26 cellular contexts compared by ENCODE assay signal in genomic region chr7:37089972-37090371, GRCh38.
DNase-seq lines count a peak whose midpoint lies in the region; ATAC-seq and TF ChIP-seq lines count a peak whose summit lies in the region.
"Had no signal": no experiment of that assay in that cellular context is flagged by ENCODE, and none has a peak within 500 bp of the region (broad histone marks: within the 10 kb centered on the region; RNA-seq: fewer than 3 reads in every experiment).

No MANE protein-coding gene starts in this region.

- TF ChIP-seq EP300 in suprapubic skin (IDR thresholded peaks at IDR 0.05) = no peak

- intact Hi-C loops in left ventricle myocardium superior (cut with micrococcal nuclease) = no loop called here
- intact Hi-C loops in gastrocnemius medialis (cut with DNase I; ENCODE audit: low total_unique reads) = no loop called here

- 89% methylated on average over 4 of the region's 4 CpGs for WGBS in suprapubic skin

- TF ChIP-seq POLR2A in gastrocnemius medialis (IDR thresholded peaks at IDR 0.05) = no peak
- no peak for TF ChIP-seq POLR2A in suprapubic skin (IDR thresholded peaks at IDR 0.05)

- TF ChIP-seq CTCF in gastrocnemius medialis (IDR thresholded peaks at IDR 0.05 in 4 of 5, conservative IDR thresholded peaks at IDR 0.05 in 1 of 5) = no peak
- TF ChIP-seq CTCF in suprapubic skin (IDR thresholded peaks at IDR 0.05) = no peak

- H3K9me3 ChIP-seq in gastrocnemius medialis (no peaks in the 10 kb centered on the region), suprapubic skin (no peaks in the 10 kb centered on the region)
- H3K9me3 ChIP-seq: sigmoid colon had no signal

- DNase-seq in EL = peak; percentile 2
- peak; percentile 24 to 48 for DNase-seq in T47D (ENCODE audit: low read depth in 1 of 2, low spot score in 1 of 2)
- no peak for DNase-seq in left ventricle myocardium superior
- DNase-seq in gastrocnemius medialis = peak in 1 of 2 donors; percentile 10
- DNase-seq in HCEC 1CT = no peak
- DNase-seq in suprapubic skin (ENCODE audit: low spot score in 2 of 2) = no peak
- DNase-seq in GM19238 (ENCODE audit: insufficient read length, low spot score) = no peak
- DNase-seq in activated CD4-positive, alpha-beta T cell treated with anti-CD3 and anti-CD28 coated beads, Interleukin-2, amount 50 U/mL, for 1 hour = no peak
- DNase-seq: activated B cell treated with CpG ODN at 0.5 μM for 24 hours; activated CD4-positive, alpha-beta memory T cell treated with anti-CD3 and anti-CD28 coated beads, Interleukin-2, amount 10 ng/mL, durations not matched to agents 7 days and 5 days; activated effector memory CD4-positive, alpha-beta T cell treated with Interleukin-2 at 50 U/mL for 16 hours; CD4-positive, alpha-beta memory T cell; central memory CD4-positive, alpha-beta T cell; DMS153; dorsolateral prefrontal cortex; GF-D8; H9; midbrain; MV-4-11; NCI-H526 treated with DMSO at 0.1 percent for 48 hours; RPMI8226; sigmoid colon; substantia nigra; T-helper 9 cell had no signal

- H3K27me3 ChIP-seq in gastrocnemius medialis (no peaks in the 10 kb centered on the region), suprapubic skin (no peaks in the 10 kb centered on the region)
- H3K27me3 ChIP-seq: dorsolateral prefrontal cortex, sigmoid colon had no signal

- H3K4me3 ChIP-seq in gastrocnemius medialis (no peak overlapping the region), suprapubic skin (no peak overlapping the region)
- H3K4me3 ChIP-seq: dorsolateral prefrontal cortex, K562, sigmoid colon had no signal

- no peaks in the 10 kb centered on the region for H3K36me3 ChIP-seq in gastrocnemius medialis
- H3K36me3 ChIP-seq in suprapubic skin = no peaks in the 10 kb centered on the region
- H3K36me3 ChIP-seq: sigmoid colon had no signal

- in situ Hi-C loops in T47D (cut with HindIII; ENCODE audit: low pct_unique_long_range_greater_than_20kb, low sequenced_read_pairs) = no loop called here
- in situ Hi-C loops in gastrocnemius medialis (cut with MboI; ENCODE audit: low sequenced_read_pairs in 4 of 4) = no loop called here

- H3K4me1 ChIP-seq in gastrocnemius medialis = no peaks in the 10 kb centered on the region
- no peaks in the 10 kb centered on the region for H3K4me1 ChIP-seq in suprapubic skin

- no peak overlapping the region for H3K27ac ChIP-seq in gastrocnemius medialis
- H3K27ac ChIP-seq in suprapubic skin = no peak overlapping the region
- H3K27ac ChIP-seq: dorsolateral prefrontal cortex had no signal

- peak; percentile 85 for ATAC-seq in left ventricle myocardium superior
- ATAC-seq in gastrocnemius medialis = peak; percentile 80 to 81
- ATAC-seq: K562; natural killer cell treated with Interleukin-12 subunit alpha and Interleukin-12 subunit beta and Interleukin-15 and Interleukin-18, amount 100 ng/mL, for 72 hours had no signal

Comparison
In these comparisons a context has a peak if more than half of its experiments do, and no peak if none do; other contexts are left out.
1. DNase-seq: peak in EL (single experiment) and T47D (2 of 2); none in left ventricle myocardium superior (single experiment), HCEC 1CT (single experiment), suprapubic skin (0 of 2), GM19238 (single experiment) and activated CD4-positive, alpha-beta T cell treated with anti-CD3 and anti-CD28 coated beads, Interleukin-2, amount 50 U/mL, for 1 hour (single experiment).